In the genomic region with DNA sequence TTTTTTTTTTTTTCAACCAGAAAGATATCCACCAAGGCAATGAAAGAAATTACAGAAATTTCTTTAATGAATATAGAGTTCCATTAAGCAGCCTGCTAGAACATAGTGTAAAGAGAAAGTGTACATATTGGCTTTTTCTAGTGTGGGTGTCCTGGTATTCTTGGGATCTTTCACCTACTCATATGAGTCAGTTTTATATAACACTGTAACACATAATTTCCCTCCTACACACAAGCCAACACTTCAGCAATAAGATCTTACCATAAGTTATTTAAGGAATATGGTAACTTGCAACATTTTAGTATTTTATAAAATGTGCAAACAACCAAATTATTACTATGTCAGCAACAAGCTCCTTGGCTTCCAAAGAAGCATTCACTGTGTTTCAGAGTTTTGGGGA, we compare ENCODE assay signal across 19 cellular contexts.
"Had no signal": no experiment of that assay in that cellular context is flagged by ENCODE, and none has a peak within 500 bp of the region (broad histone marks: within the 10 kb centered on the region; RNA-seq: fewer than 3 reads in every experiment).

No MANE protein-coding gene starts in this region.

- H3K9me3 ChIP-seq: MG63 had no signal

- H3K36me3 ChIP-seq: MG63 had no signal

- H3K4me1 Mint-ChIP-seq: activated naive CD4-positive, alpha-beta T cell treated with anti-CD3 and anti-CD28 coated beads, Interleukin-2, amount 10 ng/mL, durations not matched to agents 7 days and 5 days had no signal

- H3K27me3 ChIP-seq: MG63 had no signal

- H3K4me3 Mint-ChIP-seq: activated CD8-positive, alpha-beta T cell treated with anti-CD3 and anti-CD28 coated beads for 36 hours; activated naive CD4-positive, alpha-beta T cell treated with anti-CD3 and anti-CD28 coated beads, Interleukin-2, amount 10 ng/mL, durations not matched to agents 7 days and 5 days; activated naive CD8-positive, alpha-beta T cell treated with anti-CD3 and anti-CD28 coated beads for 36 hours; activated T-cell treated with anti-CD3 and anti-CD28 coated beads, Interleukin-2, amount 50 U/mL, for 72 hours; T-helper 1 cell treated with Interleukin-12 subunit alpha and Interleukin-12 subunit beta and Interleukin-4 antibody, amounts not matched to agents 30 μg/mL and 1 μg/mL, for 36 hours had no signal

- H3K27ac Mint-ChIP-seq: activated CD8-positive, alpha-beta T cell treated with anti-CD3 and anti-CD28 coated beads for 36 hours; activated naive CD4-positive, alpha-beta T cell treated with anti-CD3 and anti-CD28 coated beads, Interleukin-2, amount 10 ng/mL, durations not matched to agents 7 days and 5 days; activated naive CD8-positive, alpha-beta T cell treated with anti-CD3 and anti-CD28 coated beads for 36 hours; activated T-cell treated with anti-CD3 and anti-CD28 coated beads, Interleukin-2, amount 50 U/mL, for 72 hours; activated T-helper 2 cell treated with anti-CD3 and anti-CD28 coated beads, Interferon-gamma antibody, Interleukin-2, Interleukin-4, amounts not matched to agents 10 μg/mL and 5 μg/mL and 100 μg/mL, durations not matched to agents 14 hours and 24 hours and 36 hours; T-helper 1 cell treated with Interleukin-12 subunit alpha and Interleukin-12 subunit beta and Interleukin-4 antibody, amounts not matched to agents 30 μg/mL and 1 μg/mL, for 36 hours had no signal

- H3K36me3 Mint-ChIP-seq: activated naive CD4-positive, alpha-beta T cell treated with anti-CD3 and anti-CD28 coated beads, Interleukin-2, amount 10 ng/mL, durations not matched to agents 7 days and 5 days had no signal

- H3K27me3 Mint-ChIP-seq: activated CD8-positive, alpha-beta T cell treated with anti-CD3 and anti-CD28 coated beads for 36 hours; activated naive CD4-positive, alpha-beta T cell treated with anti-CD3 and anti-CD28 coated beads, Interleukin-2, amount 10 ng/mL, durations not matched to agents 7 days and 5 days; activated naive CD8-positive, alpha-beta T cell treated with anti-CD3 and anti-CD28 coated beads for 36 hours had no signal

- H3K4me3 ChIP-seq: MG63 had no signal

- ATAC-seq: activated CD4-positive, CD25-positive, alpha-beta regulatory T cell treated with anti-CD3 and anti-CD28 coated beads, Interleukin-2, amount 50 U/mL, for 24 hours; activated CD8-positive, alpha-beta T cell treated with anti-CD3 and anti-CD28 coated beads for 36 hours; activated T-cell treated with anti-CD3 and anti-CD28 coated beads, Interleukin-2, amount 50 U/mL, for 72 hours had no signal

- H3K9me3 Mint-ChIP-seq: activated CD8-positive, alpha-beta T cell treated with anti-CD3 and anti-CD28 coated beads for 36 hours; activated naive CD4-positive, alpha-beta T cell treated with anti-CD3 and anti-CD28 coated beads, Interleukin-2, amount 10 ng/mL, durations not matched to agents 7 days and 5 days; activated naive CD8-positive, alpha-beta T cell treated with anti-CD3 and anti-CD28 coated beads for 36 hours; activated T-cell treated with anti-CD3 and anti-CD28 coated beads, Interleukin-2, amount 50 U/mL, for 72 hours; activated T-helper 2 cell treated with anti-CD3 and anti-CD28 coated beads, Interferon-gamma antibody, Interleukin-2, Interleukin-4, amounts not matched to agents 10 μg/mL and 5 μg/mL and 100 μg/mL, durations not matched to agents 14 hours and 24 hours and 36 hours; T-helper 1 cell treated with Interleukin-12 subunit alpha and Interleukin-12 subunit beta and Interleukin-4 antibody, amounts not matched to agents 30 μg/mL and 1 μg/mL, for 36 hours had no signal

- DNase-seq: activated CD4-positive, alpha-beta T cell treated with anti-CD3 and anti-CD28 coated beads for 4 hours; activated CD8-positive, alpha-beta memory T cell treated with anti-CD3 and anti-CD28 coated beads, Interleukin-2, amount 50 U/mL, for 4 hours; activated CD8-positive, alpha-beta T cell treated with anti-CD3 and anti-CD28 coated beads for 36 hours; activated gamma-delta T cell treated with Interleukin-2 at 50 U/mL for 16 hours; activated naive CD4-positive, alpha-beta T cell treated with anti-CD3 and anti-CD28 coated beads, Interleukin-2, amount 10 ng/mL, durations not matched to agents 7 days and 5 days; activated naive CD8-positive, alpha-beta T cell treated with anti-CD3 and anti-CD28 coated beads for 36 hours; activated T-cell treated with anti-CD3 and anti-CD28 coated beads, Interleukin-2, amount 50 U/mL, for 72 hours; MG63; MV-4-11; NCI-H1105; NCI-H1436; NCI-H1694 treated with DMSO at 0.1 percent for 48 hours; NCI-H2029 treated with DMSO at 0.1 percent for 48 hours; NCI-H446; NCI-H524; SHP77 treated with DMSO at 0.1 percent for 48 hours had no signal
